In the genomic region with DNA sequence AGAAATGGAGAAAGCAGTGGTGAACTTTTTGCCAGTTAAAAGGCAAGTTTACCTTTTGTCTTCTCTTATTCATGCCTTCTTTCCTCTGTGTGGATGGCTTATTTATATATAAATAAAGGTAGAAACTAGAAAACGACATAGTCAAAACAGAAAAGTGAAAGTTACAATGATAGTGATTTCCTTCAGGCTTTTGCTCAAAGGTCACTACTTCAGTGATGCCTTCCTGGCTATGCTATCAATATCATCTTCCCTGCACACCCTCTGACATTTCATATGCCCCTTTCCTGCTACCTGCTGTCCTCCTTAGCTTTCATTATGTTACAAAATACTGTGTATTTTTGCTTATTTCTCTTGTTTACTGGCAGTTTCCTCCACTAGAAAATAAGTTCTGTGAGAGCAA, we compare ENCODE assay signal across 18 cellular contexts.
DNase-seq lines count a peak whose midpoint lies in the region; ATAC-seq and TF ChIP-seq lines count a peak whose summit lies in the region.
"Had no signal": no experiment of that assay in that cellular context is flagged by ENCODE, and none has a peak within 500 bp of the region (broad histone marks: within the 10 kb centered on the region; RNA-seq: fewer than 3 reads in every experiment).

No MANE protein-coding gene starts in this region.

- peaks cover 23% of the 10 kb centered on the region for H3K4me1 Mint-ChIP-seq in activated T-cell treated with anti-CD3 and anti-CD28 coated beads, Interleukin-2, amount 50 U/mL, for 72 hours (ENCODE audit: low read depth)
- H3K4me1 Mint-ChIP-seq in nephron progenitor cell, result no peaks in the 10 kb centered on the region
- peaks cover 26% of the 10 kb centered on the region for H3K4me1 Mint-ChIP-seq in stimulated activated naive CD8-positive, alpha-beta T cell treated with anti-CD3 and anti-CD28 coated beads, Interleukin-15, amount 100 ng/mL, for 72 hours
- H3K4me1 Mint-ChIP-seq: B cell had no signal

- DNase-seq in activated T-cell treated with anti-CD3 and anti-CD28 coated beads, Interleukin-2, amount 50 U/mL, for 72 hours, result no peak
- DNase-seq in activated T-cell treated with anti-CD3 and anti-CD28 coated beads for 4 hours (no peak), left lobe of liver (ENCODE audit: low spot score) (no peak), nephron progenitor cell (no peak)
- no peak for DNase-seq in activated CD8-positive, alpha-beta memory T cell treated with anti-CD3 and anti-CD28 coated beads, Interleukin-2, amount 50 U/mL, for 48 hours
- DNase-seq in stimulated activated naive CD8-positive, alpha-beta T cell treated with anti-CD3 and anti-CD28 coated beads, Interleukin-15, amount 100 ng/mL, for 72 hours, result no peak
- DNase-seq: CD4-positive, CD25-positive, alpha-beta regulatory T cell; CD8-positive, alpha-beta T cell; DMS 273 treated with DMSO at 0.1 percent for 48 hours; DMS79; EL; GDM1; GM23248; H7; HCEC 1CT had no signal

- no peak for TF ChIP-seq CTCF in nephron progenitor cell (IDR thresholded peaks at IDR 0.05)

- no peak overlapping the region for H3K4me3 Mint-ChIP-seq in activated T-cell treated with anti-CD3 and anti-CD28 coated beads, Interleukin-2, amount 50 U/mL, for 72 hours
- H3K4me3 Mint-ChIP-seq in nephron progenitor cell, result no peak overlapping the region
- H3K4me3 Mint-ChIP-seq in stimulated activated naive CD8-positive, alpha-beta T cell treated with anti-CD3 and anti-CD28 coated beads, Interleukin-15, amount 100 ng/mL, for 72 hours, result no peak overlapping the region
- H3K4me3 Mint-ChIP-seq: B cell; CD4-positive, CD25-positive, alpha-beta regulatory T cell; CD8-positive, alpha-beta T cell had no signal

- no peaks in the 10 kb centered on the region for H3K36me3 Mint-ChIP-seq in activated T-cell treated with anti-CD3 and anti-CD28 coated beads, Interleukin-2, amount 50 U/mL, for 72 hours (ENCODE audit: insufficient read depth in 2 of 2)
- peaks cover 9% of the 10 kb centered on the region for H3K36me3 Mint-ChIP-seq in nephron progenitor cell (ENCODE audit: low read depth)
- H3K36me3 Mint-ChIP-seq: CD4-positive, CD25-positive, alpha-beta regulatory T cell had no signal

- H3K27me3 Mint-ChIP-seq in activated T-cell treated with anti-CD3 and anti-CD28 coated beads, Interleukin-2, amount 50 U/mL, for 72 hours (ENCODE audit: low read depth), result no peaks in the 10 kb centered on the region
- no peaks in the 10 kb centered on the region for H3K27me3 Mint-ChIP-seq in nephron progenitor cell (ENCODE audit: low read depth, poor library complexity)
- no peaks in the 10 kb centered on the region for H3K27me3 Mint-ChIP-seq in stimulated activated naive CD8-positive, alpha-beta T cell treated with anti-CD3 and anti-CD28 coated beads, Interleukin-15, amount 100 ng/mL, for 72 hours
- H3K27me3 Mint-ChIP-seq: B cell; CD4-positive, CD25-positive, alpha-beta regulatory T cell had no signal

- peak overlapping the region; percentile 40 for H3K27ac Mint-ChIP-seq in activated T-cell treated with anti-CD3 and anti-CD28 coated beads, Interleukin-2, amount 50 U/mL, for 72 hours
- peak overlapping the region; percentile 87 for H3K27ac Mint-ChIP-seq in nephron progenitor cell
- no peak overlapping the region for H3K27ac Mint-ChIP-seq in stimulated activated naive CD8-positive, alpha-beta T cell treated with anti-CD3 and anti-CD28 coated beads, Interleukin-15, amount 100 ng/mL, for 72 hours
- H3K27ac Mint-ChIP-seq: B cell; CD4-positive, CD25-positive, alpha-beta regulatory T cell; CD8-positive, alpha-beta T cell had no signal

- no peaks in the 10 kb centered on the region for H3K9me3 Mint-ChIP-seq in activated T-cell treated with anti-CD3 and anti-CD28 coated beads, Interleukin-2, amount 50 U/mL, for 72 hours
- H3K9me3 Mint-ChIP-seq in nephron progenitor cell, result no peaks in the 10 kb centered on the region
- H3K9me3 Mint-ChIP-seq in stimulated activated naive CD8-positive, alpha-beta T cell treated with anti-CD3 and anti-CD28 coated beads, Interleukin-15, amount 100 ng/mL, for 72 hours, result peaks cover 0 to 4% of the 10 kb centered on the region in 2 donors
- H3K9me3 Mint-ChIP-seq: CD8-positive, alpha-beta T cell had no signal

- ATAC-seq in activated T-cell treated with anti-CD3 and anti-CD28 coated beads, Interleukin-2, amount 50 U/mL, for 72 hours (replicated peaks in 1 of 2), result no peak
- ATAC-seq in HG02885 (IDR thresholded peaks at IDR 0.05; ENCODE audit: poor library complexity, unreplicated experiment), result peak; percentile 55
- peak; percentile 28 for ATAC-seq in left lobe of liver
- ATAC-seq in HG02763 (IDR thresholded peaks at IDR 0.05; ENCODE audit: unreplicated experiment), result no peak
- ATAC-seq in stimulated activated naive CD8-positive, alpha-beta T cell treated with anti-CD3 and anti-CD28 coated beads, Interleukin-15, amount 100 ng/mL, for 72 hours, result no peak
- ATAC-seq: CD8-positive, alpha-beta T cell had no signal

Comparison
In these comparisons a context has a peak if more than half of its experiments do, and no peak if none do; other contexts are left out.
1. ATAC-seq: peak in HG02885 (single experiment) and left lobe of liver (single experiment); none in activated T-cell treated with anti-CD3 and anti-CD28 coated beads, Interleukin-2, amount 50 U/mL, for 72 hours (0 of 2), HG02763 (single experiment) and stimulated activated naive CD8-positive, alpha-beta T cell treated with anti-CD3 and anti-CD28 coated beads, Interleukin-15, amount 100 ng/mL, for 72 hours (single experiment).
2. H3K27ac Mint-ChIP-seq: peak in activated T-cell treated with anti-CD3 and anti-CD28 coated beads, Interleukin-2, amount 50 U/mL, for 72 hours (single experiment) and nephron progenitor cell (single experiment); none in stimulated activated naive CD8-positive, alpha-beta T cell treated with anti-CD3 and anti-CD28 coated beads, Interleukin-15, amount 100 ng/mL, for 72 hours (0 of 2).